1 cellular context compared by ENCODE assay signal in genomic region chr16:10972108-10972955, GRCh38.
TF ChIP-seq lines count a peak whose summit lies in the region.

No MANE protein-coding gene starts in this region.

TF ChIP-seq in IMR-90, 13 proteins besides CTCF, POLR2A, EP300 and RAD21:
- TF ChIP-seq SMC3 (IDR thresholded peaks at IDR 0.05; ENCODE audit: low read depth, low read length) (no peak), CHD1 (IDR thresholded peaks at IDR 0.05; ENCODE audit: low read depth, low read length) (no peak), FOS (IDR thresholded peaks at IDR 0.05; ENCODE audit: low read depth, low read length) (no peak), CEBPB (IDR thresholded peaks at IDR 0.05; ENCODE audit: low read depth, low read length) (no peak), RFX5 (IDR thresholded peaks at IDR 0.05; ENCODE audit: low read depth, low read length) (no peak), RCOR1 (IDR thresholded peaks at IDR 0.05; ENCODE audit: insufficient replicate concordance, low read length) (no peak), MAZ (IDR thresholded peaks at IDR 0.05; ENCODE audit: borderline replicate concordance, low read depth, low read length) (no peak), BHLHE40 (IDR thresholded peaks at IDR 0.05; ENCODE audit: low read depth, low read length) (no peak)
- TF ChIP-seq, protein P1, sequence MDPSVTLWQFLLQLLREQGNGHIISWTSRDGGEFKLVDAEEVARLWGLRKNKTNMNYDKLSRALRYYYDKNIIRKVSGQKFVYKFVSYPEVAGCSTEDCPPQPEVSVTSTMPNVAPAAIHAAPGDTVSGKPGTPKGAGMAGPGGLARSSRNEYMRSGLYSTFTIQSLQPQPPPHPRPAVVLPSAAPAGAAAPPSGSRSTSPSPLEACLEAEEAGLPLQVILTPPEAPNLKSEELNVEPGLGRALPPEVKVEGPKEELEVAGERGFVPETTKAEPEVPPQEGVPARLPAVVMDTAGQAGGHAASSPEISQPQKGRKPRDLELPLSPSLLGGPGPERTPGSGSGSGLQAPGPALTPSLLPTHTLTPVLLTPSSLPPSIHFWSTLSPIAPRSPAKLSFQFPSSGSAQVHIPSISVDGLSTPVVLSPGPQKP (IDR thresholded peaks at IDR 0.05; ENCODE audit: borderline replicate concordance, low read depth, low read length): no peak
